Comparison of ENCODE assay signal across 1 cellular context in genomic region chr19:41350735-41351338, GRCh38.
A peak's percentile ranks its signal among the peaks of the same experiment; 100 is the strongest.
TF ChIP-seq lines count a peak whose summit lies in the region.

No MANE protein-coding gene starts in this region.

TF ChIP-seq in K562, 482 proteins besides CTCF, POLR2A, EP300 and RAD21 (continues in another document):
- TF ChIP-seq MEF2A (IDR thresholded peaks at IDR 0.05; ENCODE audit: control insufficient read depth, low read depth, low read length): peak; percentile 70; the same call in 1 of the 2 replicates
- TF ChIP-seq CREM (IDR thresholded peaks at IDR 0.05; ENCODE audit: low read depth): 0 out of 2 replicates have a peak, but pooled peaks have one; percentile 7
- TF ChIP-seq ARID2 (IDR thresholded peaks at IDR 0.05): peak; percentile 56; the same call in 1 of the 2 replicates
- peak; percentile 41; the same call in 1 of the 2 replicates for TF ChIP-seq CC2D1A (IDR thresholded peaks at IDR 0.05)
- TF ChIP-seq ZBTB11 (CRISPR knock-in tag; IDR thresholded peaks at IDR 0.05): peak in 1 of 3 experiments; percentile 46; a peak in 1 of 6 replicates
- TF ChIP-seq ARNT (IDR thresholded peaks at IDR 0.05): peak; percentile 36 to 68; a peak in 1 of 4 replicates
- peak; percentile 65; the same call in 1 of the 2 replicates for TF ChIP-seq SUPT5H (IDR thresholded peaks at IDR 0.05)
- peak; percentile 2 for TF ChIP-seq NEUROD1 (IDR thresholded peaks at IDR 0.05; ENCODE audit: borderline replicate concordance, low read depth, low read length, partially characterized antibody)
- peak; percentile 4 for TF ChIP-seq MEIS2 (IDR thresholded peaks at IDR 0.05; ENCODE audit: partially characterized antibody)
- no peak for TF ChIP-seq STAT5B (CRISPR knock-in tag; IDR thresholded peaks at IDR 0.05)
- peak; percentile 24 for TF ChIP-seq POLR2B (IDR thresholded peaks at IDR 0.05; ENCODE audit: low read depth, partially characterized antibody)
- peak; percentile 41 to 47; a peak in 2 of 4 replicates for TF ChIP-seq SIN3A (IDR thresholded peaks at IDR 0.05; ENCODE audit: borderline replicate concordance in 2 of 2, control insufficient read depth in 1 of 2, low read depth in 2 of 2, low read length in 2 of 2)
- 0 out of 2 replicates have a peak, but pooled peaks have one; percentile 34 for TF ChIP-seq JUND (IDR thresholded peaks at IDR 0.05; ENCODE audit: borderline replicate concordance, low read depth, low read length)
- TF ChIP-seq JUND (tag; IDR thresholded peaks at IDR 0.05; ENCODE audit: borderline replicate concordance, low read depth, low read length): 0 out of 3 replicates have a peak, but pooled peaks have one; percentile 6
- peak in 1 of 3 experiments; percentile 37 for TF ChIP-seq YY1 (IDR thresholded peaks at IDR 0.05; ENCODE audit: borderline replicate concordance in 1 of 3, control insufficient read depth in 1 of 3, extremely low read depth in 1 of 3, insufficient read depth in 3 of 3, insufficient read length in 1 of 3, insufficient replicate concordance in 2 of 3, low read depth in 1 of 3, low read length in 2 of 3)
- peak; percentile 30 for TF ChIP-seq ASH1L (IDR thresholded peaks at IDR 0.05; ENCODE audit: borderline replicate concordance, low read depth, partially characterized antibody)
- peak; percentile 74 for TF ChIP-seq CBFA2T3 (IDR thresholded peaks at IDR 0.05)
- TF ChIP-seq, protein P1, sequence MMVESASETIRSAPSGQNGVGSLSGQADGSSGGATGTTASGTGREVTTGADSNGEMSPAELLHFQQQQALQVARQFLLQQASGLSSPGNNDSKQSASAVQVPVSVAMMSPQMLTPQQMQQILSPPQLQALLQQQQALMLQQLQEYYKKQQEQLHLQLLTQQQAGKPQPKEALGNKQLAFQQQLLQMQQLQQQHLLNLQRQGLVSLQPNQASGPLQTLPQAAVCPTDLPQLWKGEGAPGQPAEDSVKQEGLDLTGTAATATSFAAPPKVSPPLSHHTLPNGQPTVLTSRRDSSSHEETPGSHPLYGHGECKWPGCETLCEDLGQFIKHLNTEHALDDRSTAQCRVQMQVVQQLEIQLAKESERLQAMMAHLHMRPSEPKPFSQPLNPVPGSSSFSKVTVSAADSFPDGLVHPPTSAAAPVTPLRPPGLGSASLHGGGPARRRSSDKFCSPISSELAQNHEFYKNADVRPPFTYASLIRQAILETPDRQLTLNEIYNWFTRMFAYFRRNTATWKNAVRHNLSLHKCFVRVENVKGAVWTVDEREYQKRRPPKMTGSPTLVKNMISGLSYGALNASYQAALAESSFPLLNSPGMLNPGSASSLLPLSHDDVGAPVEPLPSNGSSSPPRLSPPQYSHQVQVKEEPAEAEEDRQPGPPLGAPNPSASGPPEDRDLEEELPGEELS (CRISPR knock-in tag; IDR thresholded peaks at IDR 0.05; ENCODE audit: borderline replicate concordance): no peak
- TF ChIP-seq, protein P2, sequence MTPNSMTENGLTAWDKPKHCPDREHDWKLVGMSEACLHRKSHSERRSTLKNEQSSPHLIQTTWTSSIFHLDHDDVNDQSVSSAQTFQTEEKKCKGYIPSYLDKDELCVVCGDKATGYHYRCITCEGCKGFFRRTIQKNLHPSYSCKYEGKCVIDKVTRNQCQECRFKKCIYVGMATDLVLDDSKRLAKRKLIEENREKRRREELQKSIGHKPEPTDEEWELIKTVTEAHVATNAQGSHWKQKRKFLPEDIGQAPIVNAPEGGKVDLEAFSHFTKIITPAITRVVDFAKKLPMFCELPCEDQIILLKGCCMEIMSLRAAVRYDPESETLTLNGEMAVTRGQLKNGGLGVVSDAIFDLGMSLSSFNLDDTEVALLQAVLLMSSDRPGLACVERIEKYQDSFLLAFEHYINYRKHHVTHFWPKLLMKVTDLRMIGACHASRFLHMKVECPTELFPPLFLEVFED (CRISPR knock-in tag; conservative IDR thresholded peaks at IDR 0.05): no peak
- TF ChIP-seq SMARCE1 (IDR thresholded peaks at IDR 0.05): peak; percentile 66; the same call in 1 of the 2 replicates
- 0 out of 2 replicates have a peak, but pooled peaks have one; percentile 16 for TF ChIP-seq HES1 (IDR thresholded peaks at IDR 0.05; ENCODE audit: low read depth)
- TF ChIP-seq, protein P3, sequence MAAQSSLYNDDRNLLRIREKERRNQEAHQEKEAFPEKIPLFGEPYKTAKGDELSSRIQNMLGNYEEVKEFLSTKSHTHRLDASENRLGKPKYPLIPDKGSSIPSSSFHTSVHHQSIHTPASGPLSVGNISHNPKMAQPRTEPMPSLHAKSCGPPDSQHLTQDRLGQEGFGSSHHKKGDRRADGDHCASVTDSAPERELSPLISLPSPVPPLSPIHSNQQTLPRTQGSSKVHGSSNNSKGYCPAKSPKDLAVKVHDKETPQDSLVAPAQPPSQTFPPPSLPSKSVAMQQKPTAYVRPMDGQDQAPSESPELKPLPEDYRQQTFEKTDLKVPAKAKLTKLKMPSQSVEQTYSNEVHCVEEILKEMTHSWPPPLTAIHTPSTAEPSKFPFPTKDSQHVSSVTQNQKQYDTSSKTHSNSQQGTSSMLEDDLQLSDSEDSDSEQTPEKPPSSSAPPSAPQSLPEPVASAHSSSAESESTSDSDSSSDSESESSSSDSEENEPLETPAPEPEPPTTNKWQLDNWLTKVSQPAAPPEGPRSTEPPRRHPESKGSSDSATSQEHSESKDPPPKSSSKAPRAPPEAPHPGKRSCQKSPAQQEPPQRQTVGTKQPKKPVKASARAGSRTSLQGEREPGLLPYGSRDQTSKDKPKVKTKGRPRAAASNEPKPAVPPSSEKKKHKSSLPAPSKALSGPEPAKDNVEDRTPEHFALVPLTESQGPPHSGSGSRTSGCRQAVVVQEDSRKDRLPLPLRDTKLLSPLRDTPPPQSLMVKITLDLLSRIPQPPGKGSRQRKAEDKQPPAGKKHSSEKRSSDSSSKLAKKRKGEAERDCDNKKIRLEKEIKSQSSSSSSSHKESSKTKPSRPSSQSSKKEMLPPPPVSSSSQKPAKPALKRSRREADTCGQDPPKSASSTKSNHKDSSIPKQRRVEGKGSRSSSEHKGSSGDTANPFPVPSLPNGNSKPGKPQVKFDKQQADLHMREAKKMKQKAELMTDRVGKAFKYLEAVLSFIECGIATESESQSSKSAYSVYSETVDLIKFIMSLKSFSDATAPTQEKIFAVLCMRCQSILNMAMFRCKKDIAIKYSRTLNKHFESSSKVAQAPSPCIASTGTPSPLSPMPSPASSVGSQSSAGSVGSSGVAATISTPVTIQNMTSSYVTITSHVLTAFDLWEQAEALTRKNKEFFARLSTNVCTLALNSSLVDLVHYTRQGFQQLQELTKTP (IDR thresholded peaks at IDR 0.05; ENCODE audit: low read depth in 1 of 2, partially characterized antibody in 2 of 2): peak in 1 of 2 experiments; percentile 32
- TF ChIP-seq RFX7 (CRISPR knock-in tag; IDR thresholded peaks at IDR 0.05): no peak
- no peak for TF ChIP-seq TRIM28 (IDR thresholded peaks at IDR 0.05)
- peak; percentile 43 for TF ChIP-seq NFIC (IDR thresholded peaks at IDR 0.05)
- TF ChIP-seq CSDE1 (IDR thresholded peaks at IDR 0.05): peak in 1 of 2 experiments; percentile 33; a peak in 1 of 4 replicates
- no peak for TF ChIP-seq ZNF778 (CRISPR knock-in tag; IDR thresholded peaks at IDR 0.05)
- TF ChIP-seq KLF13 (tag; IDR thresholded peaks at IDR 0.05; ENCODE audit: borderline replicate concordance, low read depth): no peak
- TF ChIP-seq, protein P4, sequence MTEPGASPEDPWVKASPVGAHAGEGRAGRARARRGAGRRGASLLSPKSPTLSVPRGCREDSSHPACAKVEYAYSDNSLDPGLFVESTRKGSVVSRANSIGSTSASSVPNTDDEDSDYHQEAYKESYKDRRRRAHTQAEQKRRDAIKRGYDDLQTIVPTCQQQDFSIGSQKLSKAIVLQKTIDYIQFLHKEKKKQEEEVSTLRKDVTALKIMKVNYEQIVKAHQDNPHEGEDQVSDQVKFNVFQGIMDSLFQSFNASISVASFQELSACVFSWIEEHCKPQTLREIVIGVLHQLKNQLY (CRISPR knock-in tag; conservative IDR thresholded peaks at IDR 0.05): 0 out of 4 replicates have a peak, but pooled peaks of 1 of the 2 experiments have one; percentile 35
- TF ChIP-seq, protein P5, sequence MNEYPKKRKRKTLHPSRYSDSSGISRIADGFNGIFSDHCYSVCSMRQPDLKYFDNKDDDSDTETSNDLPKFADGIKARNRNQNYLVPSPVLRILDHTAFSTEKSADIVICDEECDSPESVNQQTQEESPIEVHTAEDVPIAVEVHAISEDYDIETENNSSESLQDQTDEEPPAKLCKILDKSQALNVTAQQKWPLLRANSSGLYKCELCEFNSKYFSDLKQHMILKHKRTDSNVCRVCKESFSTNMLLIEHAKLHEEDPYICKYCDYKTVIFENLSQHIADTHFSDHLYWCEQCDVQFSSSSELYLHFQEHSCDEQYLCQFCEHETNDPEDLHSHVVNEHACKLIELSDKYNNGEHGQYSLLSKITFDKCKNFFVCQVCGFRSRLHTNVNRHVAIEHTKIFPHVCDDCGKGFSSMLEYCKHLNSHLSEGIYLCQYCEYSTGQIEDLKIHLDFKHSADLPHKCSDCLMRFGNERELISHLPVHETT (CRISPR knock-in tag; conservative IDR thresholded peaks at IDR 0.05 in 1 of 2, IDR thresholded peaks at IDR 0.05 in 1 of 2): no peak
- no peak for TF ChIP-seq ZNF717 (CRISPR knock-in tag; IDR thresholded peaks at IDR 0.05)
- TF ChIP-seq, protein P6, sequence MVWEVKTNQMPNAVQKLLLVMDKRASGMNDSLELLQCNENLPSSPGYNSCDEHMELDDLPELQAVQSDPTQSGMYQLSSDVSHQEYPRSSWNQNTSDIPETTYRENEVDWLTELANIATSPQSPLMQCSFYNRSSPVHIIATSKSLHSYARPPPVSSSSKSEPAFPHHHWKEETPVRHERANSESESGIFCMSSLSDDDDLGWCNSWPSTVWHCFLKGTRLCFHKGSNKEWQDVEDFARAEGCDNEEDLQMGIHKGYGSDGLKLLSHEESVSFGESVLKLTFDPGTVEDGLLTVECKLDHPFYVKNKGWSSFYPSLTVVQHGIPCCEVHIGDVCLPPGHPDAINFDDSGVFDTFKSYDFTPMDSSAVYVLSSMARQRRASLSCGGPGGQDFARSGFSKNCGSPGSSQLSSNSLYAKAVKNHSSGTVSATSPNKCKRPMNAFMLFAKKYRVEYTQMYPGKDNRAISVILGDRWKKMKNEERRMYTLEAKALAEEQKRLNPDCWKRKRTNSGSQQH (CRISPR knock-in tag; IDR thresholded peaks at IDR 0.05): 0 out of 2 replicates have a peak, but pooled peaks have one; percentile 19
- TF ChIP-seq SRF (CRISPR knock-in tag; IDR thresholded peaks at IDR 0.05): no peak
- TF ChIP-seq RCOR1 (IDR thresholded peaks at IDR 0.05; ENCODE audit: borderline replicate concordance in 1 of 2, low read depth in 2 of 2, low read length in 2 of 2): peak in 1 of 2 experiments; percentile 68; a peak in 3 of 4 replicates
- TF ChIP-seq CBFA2T2 (conservative IDR thresholded peaks at IDR 0.05): peak; percentile 41; the same call in 1 of the 2 replicates
- TF ChIP-seq, protein P7, sequence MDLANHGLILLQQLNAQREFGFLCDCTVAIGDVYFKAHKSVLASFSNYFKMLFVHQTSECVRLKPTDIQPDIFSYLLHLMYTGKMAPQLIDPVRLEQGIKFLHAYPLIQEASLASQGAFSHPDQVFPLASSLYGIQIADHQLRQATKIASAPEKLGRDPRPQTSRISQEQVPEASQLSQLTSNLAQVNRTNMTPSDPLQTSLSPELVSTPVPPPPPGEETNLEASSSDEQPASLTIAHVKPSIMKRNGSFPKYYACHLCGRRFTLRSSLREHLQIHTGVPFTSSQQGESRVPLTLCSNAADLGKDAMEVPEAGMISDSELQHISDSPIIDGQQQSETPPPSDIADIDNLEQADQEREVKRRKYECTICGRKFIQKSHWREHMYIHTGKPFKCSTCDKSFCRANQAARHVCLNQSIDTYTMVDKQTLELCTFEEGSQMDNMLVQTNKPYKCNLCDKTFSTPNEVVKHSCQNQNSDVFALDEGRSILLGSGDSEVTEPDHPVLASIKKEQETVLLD (IDR thresholded peaks at IDR 0.05): peak; percentile 77; the same call in 1 of the 2 replicates
- peak; percentile 39; the same call in 1 of the 2 replicates for TF ChIP-seq LEF1 (IDR thresholded peaks at IDR 0.05)
- TF ChIP-seq NFRKB (IDR thresholded peaks at IDR 0.05; ENCODE audit: low read depth): peak; percentile 61; the same call in 1 of the 2 replicates
- TF ChIP-seq ZFP91 (CRISPR knock-in tag; IDR thresholded peaks at IDR 0.05): peak; percentile 91
- TF ChIP-seq BCOR (IDR thresholded peaks at IDR 0.05): no peak
- peak; percentile 71 for TF ChIP-seq TOE1 (IDR thresholded peaks at IDR 0.05; ENCODE audit: borderline replicate concordance)
- no peak for TF ChIP-seq TOE1 (CRISPR knock-in tag; IDR thresholded peaks at IDR 0.05; ENCODE audit: borderline replicate concordance, low read depth)
- TF ChIP-seq TGIF2 (CRISPR knock-in tag; IDR thresholded peaks at IDR 0.05): no peak
- TF ChIP-seq BHLHE40 (IDR thresholded peaks at IDR 0.05; ENCODE audit: low read length): 0 out of 2 replicates have a peak, but pooled peaks have one; percentile 16
